16 cellular contexts compared by ENCODE assay signal in genomic region chr6:5610640-5611039, GRCh38.
"Had no signal": no experiment of that assay in that cellular context is flagged by ENCODE, and none has a peak within 500 bp of the region (broad histone marks: within the 10 kb centered on the region; RNA-seq: fewer than 3 reads in every experiment).

No MANE protein-coding gene starts in this region.

- H3K4me3 Mint-ChIP-seq: activated naive CD4-positive, alpha-beta T cell treated with anti-CD3 and anti-CD28 coated beads for 36 hours; activated T-helper 17 cell treated with anti-CD3 and anti-CD28 coated beads, Interleukin-2, amount 50 U/mL, for 72 hours; stimulated activated effector memory CD8-positive, alpha-beta T cell treated with anti-CD3 and anti-CD28 coated beads, Interleukin-12 subunit alpha, Interleukin-12 subunit beta, amount 100 ng/mL, for 72 hours; T-helper 17 cell had no signal

- H3K27me3 ChIP-seq: adrenal gland, tibial nerve had no signal

- H3K4me3 ChIP-seq: adrenal gland, smooth muscle cell, tibial nerve had no signal

- H3K27me3 Mint-ChIP-seq: activated T-helper 17 cell treated with anti-CD3 and anti-CD28 coated beads, Interleukin-2, amount 50 U/mL, for 72 hours; T-helper 17 cell had no signal

- H3K27ac Mint-ChIP-seq: activated naive CD4-positive, alpha-beta T cell treated with anti-CD3 and anti-CD28 coated beads for 36 hours; activated T-helper 17 cell treated with anti-CD3 and anti-CD28 coated beads, Interleukin-2, amount 50 U/mL, for 72 hours; stimulated activated effector memory CD8-positive, alpha-beta T cell treated with anti-CD3 and anti-CD28 coated beads, Interleukin-12 subunit alpha, Interleukin-12 subunit beta, amount 100 ng/mL, for 72 hours; T-helper 17 cell had no signal

- H3K9me3 ChIP-seq: adrenal gland had no signal

- DNase-seq: activated CD4-positive, alpha-beta T cell treated with anti-CD3 and anti-CD28 coated beads, Interleukin-2, amount 50 U/mL, for 1 hour; activated CD4-positive, CD25-positive, alpha-beta regulatory T cell; activated naive CD4-positive, alpha-beta T cell treated with anti-CD3 and anti-CD28 coated beads for 36 hours; activated T-cell treated with anti-CD3 and anti-CD28 coated beads for 4 hours; adrenal gland; central memory CD4-positive, alpha-beta T cell; effector memory CD4-positive, alpha-beta T cell; hippocampal formation; kidney glomerular epithelial cell; midbrain; right cardiac atrium; T-helper 17 cell had no signal

- H3K9me3 Mint-ChIP-seq: activated naive CD4-positive, alpha-beta T cell treated with anti-CD3 and anti-CD28 coated beads for 36 hours; activated T-helper 17 cell treated with anti-CD3 and anti-CD28 coated beads, Interleukin-2, amount 50 U/mL, for 72 hours; stimulated activated effector memory CD8-positive, alpha-beta T cell treated with anti-CD3 and anti-CD28 coated beads, Interleukin-12 subunit alpha, Interleukin-12 subunit beta, amount 100 ng/mL, for 72 hours had no signal

- H3K4me1 ChIP-seq: adrenal gland, tibial nerve had no signal

- H3K36me3 Mint-ChIP-seq: stimulated activated effector memory CD8-positive, alpha-beta T cell treated with anti-CD3 and anti-CD28 coated beads, Interleukin-12 subunit alpha, Interleukin-12 subunit beta, amount 100 ng/mL, for 72 hours had no signal

- H3K27ac ChIP-seq: adrenal gland, tibial nerve had no signal

- ATAC-seq: activated T-helper 17 cell treated with anti-CD3 and anti-CD28 coated beads, Interleukin-2, amount 50 U/mL, for 72 hours; right cardiac atrium; stimulated activated effector memory CD8-positive, alpha-beta T cell treated with anti-CD3 and anti-CD28 coated beads, Interleukin-12 subunit alpha, Interleukin-12 subunit beta, amount 100 ng/mL, for 72 hours; T-helper 17 cell had no signal

- H3K36me3 ChIP-seq: adrenal gland had no signal
